18 cellular contexts compared by ENCODE assay signal in genomic region chr1:27127419-27127818, GRCh38. TPM values are rescaled to one million over a fixed set of nuclear protein-coding genes. Genes with fewer than 3 reads are reported as not detected.
DNase-seq lines count a peak whose midpoint lies in the region; ATAC-seq and TF ChIP-seq lines count a peak whose summit lies in the region.
"Had no signal": no experiment of that assay in that cellular context is flagged by ENCODE, and none has a peak within 500 bp of the region (broad histone marks: within the 10 kb centered on the region; RNA-seq: fewer than 3 reads in every experiment).

No MANE protein-coding gene starts in this region.

- H3K9me3 ChIP-seq in H9 (ENCODE audit: control insufficient read depth, low read depth, low read length) (no peaks in the 10 kb centered on the region), RWPE2 (ENCODE audit: severe bottlenecking) (no peaks in the 10 kb centered on the region), endodermal cell (ENCODE audit: control insufficient read depth, low read length) (no peaks in the 10 kb centered on the region), psoas muscle (no peaks in the 10 kb centered on the region)
- H3K9me3 ChIP-seq: breast epithelium, sigmoid colon had no signal

- H3T11ph ChIP-seq in H9 (ENCODE audit: low read length), result no peak overlapping the region

- no peak overlapping the region for H2BK120ac ChIP-seq in H9 (ENCODE audit: low read depth, low read length, poor library complexity, severe bottlenecking)

- no peak overlapping the region for H2AFZ ChIP-seq in H9 (ENCODE audit: low read length)

- no peak overlapping the region for H4K5ac ChIP-seq in H9 (ENCODE audit: insufficient read length, low read depth, low read length)

- H3K9ac ChIP-seq in H9 (ENCODE audit: extremely low read depth, insufficient read length, low read length) (no peak overlapping the region), endodermal cell (ENCODE audit: extremely low read depth, low read length, poor library complexity, severe bottlenecking) (no peak overlapping the region)

- DNase-seq in H9 (no peak), RWPE2 (ENCODE audit: low spot score) (no peak), endodermal cell (no peak), psoas muscle (no peak), kidney tubule cell (ENCODE audit: low spot score) (no peak), dermis blood vessel endothelial cell (no peak)
- no peak for DNase-seq in activated T-cell treated with anti-CD3 and anti-CD28 coated beads, Interleukin-2, amount 50 U/mL, for 4 hours
- DNase-seq: activated CD4-positive, alpha-beta memory T cell treated with anti-CD3 and anti-CD28 coated beads, Interleukin-2, amount 10 ng/mL, durations not matched to agents 7 days and 5 days; activated naive CD4-positive, alpha-beta T cell treated with anti-CD3 and anti-CD28 coated beads, Interleukin-2, amount 50 U/mL, for 16 hours; activated T-cell treated with anti-CD3 and anti-CD28 coated beads, Interleukin-2, amount 50 U/mL, for 1 hour; erythroblast; NCI-H1417 treated with DMSO at 0.1 percent for 48 hours; NCI-H2227 treated with DMSO at 0.1 percent for 48 hours; RPMI8226; sigmoid colon; stimulated activated CD4-positive, alpha-beta T cell treated with anti-CD3 and anti-CD28 coated beads, Interleukin-2, amount 100 ng/mL, for 48 hours; T-cell had no signal

- H2BK20ac ChIP-seq in H9 (ENCODE audit: low read depth, low read length, poor library complexity, severe bottlenecking), result no peak overlapping the region

- no peak for ATAC-seq in RWPE2 (ENCODE audit: low read depth)
- no peak for ATAC-seq in psoas muscle
- no peak for ATAC-seq in activated T-cell treated with anti-CD3 and anti-CD28 coated beads, Interleukin-2, amount 50 U/mL, for 4 hours
- ATAC-seq: T-cell had no signal

- H3K4me3 Mint-ChIP-seq in H9 (no peak overlapping the region; a peak in 1 of 5 replicates), endodermal cell (no peak overlapping the region)
- H3K4me3 Mint-ChIP-seq in activated T-cell treated with anti-CD3 and anti-CD28 coated beads, Interleukin-2, amount 50 U/mL, for 4 hours, result no peak overlapping the region
- H3K4me3 Mint-ChIP-seq: activated CD4-positive, alpha-beta memory T cell treated with anti-CD3 and anti-CD28 coated beads, Interleukin-2, amount 10 ng/mL, durations not matched to agents 7 days and 5 days; T-cell had no signal

- H3K14ac ChIP-seq in H9 (ENCODE audit: insufficient read depth, low read length), result no peak overlapping the region

- H3K27me3 Mint-ChIP-seq in H9 (ENCODE audit: low read depth), result no peaks in the 10 kb centered on the region
- no peaks in the 10 kb centered on the region for H3K27me3 Mint-ChIP-seq in endodermal cell (ENCODE audit: insufficient read depth)
- no peaks in the 10 kb centered on the region for H3K27me3 Mint-ChIP-seq in activated T-cell treated with anti-CD3 and anti-CD28 coated beads, Interleukin-2, amount 50 U/mL, for 4 hours (ENCODE audit: low read depth)
- H3K27me3 Mint-ChIP-seq: activated CD4-positive, alpha-beta memory T cell treated with anti-CD3 and anti-CD28 coated beads, Interleukin-2, amount 10 ng/mL, durations not matched to agents 7 days and 5 days; T-cell had no signal

- H3K18ac ChIP-seq in H9 (ENCODE audit: insufficient read length, low read depth, low read length), result no peak overlapping the region

- H3K56ac ChIP-seq in H9 (ENCODE audit: insufficient read length, low read depth, low read length), result no peak overlapping the region

- no peak overlapping the region for H3K27ac ChIP-seq in H9 (ENCODE audit: insufficient read length, low read depth, low read length)
- no peak overlapping the region for H3K27ac ChIP-seq in RWPE2 (ENCODE audit: poor library complexity, severe bottlenecking)
- H3K27ac ChIP-seq in endodermal cell (ENCODE audit: low read depth, low read length), result no peak overlapping the region
- no peak overlapping the region for H3K27ac ChIP-seq in psoas muscle
- H3K27ac ChIP-seq: sigmoid colon had no signal

- H3K23ac ChIP-seq in H9 (ENCODE audit: insufficient read length, low read depth, low read length), result no peak overlapping the region

- H2BK5ac ChIP-seq in H9 (ENCODE audit: insufficient read length, low read length), result no peak overlapping the region

- no peak overlapping the region for H2BK12ac ChIP-seq in H9 (ENCODE audit: insufficient read length, low read depth, low read length)

- H3K27me3 ChIP-seq in H9 (ENCODE audit: insufficient read depth, low read length), result no peaks in the 10 kb centered on the region
- no peaks in the 10 kb centered on the region for H3K27me3 ChIP-seq in RWPE2 (ENCODE audit: insufficient read depth, poor library complexity, severe bottlenecking)
- H3K27me3 ChIP-seq in endodermal cell (ENCODE audit: control insufficient read depth, insufficient read depth, low read length, poor library complexity, severe bottlenecking), result no peaks in the 10 kb centered on the region
- H3K27me3 ChIP-seq in psoas muscle (ENCODE audit: insufficient read depth in 3 of 3, low read length in 2 of 3), result no peaks in the 10 kb centered on the region
- H3K27me3 ChIP-seq: breast epithelium, sigmoid colon had no signal

- no peak overlapping the region for H4K91ac ChIP-seq in H9 (ENCODE audit: insufficient read length, low read depth, low read length)

- no peak overlapping the region for H3K4ac ChIP-seq in H9 (ENCODE audit: low read depth, low read length)

- H3K36me3 ChIP-seq in RWPE2 (ENCODE audit: low read depth) (peaks cover 16% of the 10 kb centered on the region), endodermal cell (ENCODE audit: control insufficient read depth, insufficient read depth, low read length) (peaks cover 5% of the 10 kb centered on the region), psoas muscle (ENCODE audit: insufficient read depth in 1 of 2, low read depth in 1 of 2) (no peaks in the 10 kb centered on the region)
- H3K36me3 ChIP-seq: breast epithelium had no signal

- H3K4me3 ChIP-seq in RWPE2 (ENCODE audit: severe bottlenecking), result no peak overlapping the region
- no peak overlapping the region for H3K4me3 ChIP-seq in endodermal cell (ENCODE audit: low read length)
- H3K4me3 ChIP-seq in psoas muscle, result no peak overlapping the region
- H3K4me3 ChIP-seq: breast epithelium, sigmoid colon had no signal

- WGBS in H9 (ENCODE audit: extremely low coverage, insufficient read length, low lambda C conversion rate), result no CpG with 5 or more reads among the region's 3 CpGs
- 87 to 92% methylated on average over 2 to 3 of the region's 3 CpGs for WGBS in endodermal cell (ENCODE audit: insufficient coverage in 1 of 2, insufficient read length in 1 of 2), 2 experiments
- 78 to 89% (median 81%) methylated on average over 3 of the region's 3 CpGs for WGBS in psoas muscle, 3 donors

- H3K4me1 ChIP-seq in H9 (ENCODE audit: insufficient read depth, low read length), result no peaks in the 10 kb centered on the region
- peaks cover 8% of the 10 kb centered on the region for H3K4me1 ChIP-seq in RWPE2 (ENCODE audit: insufficient read depth, poor library complexity, severe bottlenecking)
- no peaks in the 10 kb centered on the region for H3K4me1 ChIP-seq in endodermal cell (ENCODE audit: control insufficient read depth, insufficient read depth, low read length)
- H3K4me1 ChIP-seq in psoas muscle, result peaks cover 20% of the 10 kb centered on the region

- no peaks in the 10 kb centered on the region for H3K79me2 ChIP-seq in H9 (ENCODE audit: insufficient read depth, low read length)

- no peak overlapping the region for H2AK5ac ChIP-seq in H9 (ENCODE audit: insufficient read length, low read length)

- H3K9me3 Mint-ChIP-seq in H9 (no peaks in the 10 kb centered on the region), endodermal cell (no peaks in the 10 kb centered on the region)
- H3K9me3 Mint-ChIP-seq in activated T-cell treated with anti-CD3 and anti-CD28 coated beads, Interleukin-2, amount 50 U/mL, for 4 hours, result no peaks in the 10 kb centered on the region
- H3K9me3 Mint-ChIP-seq: activated CD4-positive, alpha-beta memory T cell treated with anti-CD3 and anti-CD28 coated beads, Interleukin-2, amount 10 ng/mL, durations not matched to agents 7 days and 5 days; T-cell had no signal

- no peaks in the 10 kb centered on the region for H3K23me2 ChIP-seq in H9 (ENCODE audit: insufficient read length, low read depth, low read length, poor library complexity, severe bottlenecking)

- no peak overlapping the region for H4K8ac ChIP-seq in H9 (replicated peaks; ENCODE audit: insufficient read length, low read depth, low read length)

- intact Hi-C loops in psoas muscle (cut with DNase I), result no loop called here

- no peaks in the 10 kb centered on the region for H3K79me1 ChIP-seq in H9 (ENCODE audit: insufficient read depth, low read depth, low read length, poor library complexity, severe bottlenecking)

- no peak overlapping the region for H2BK15ac ChIP-seq in H9 (ENCODE audit: low read depth, low read length)

- peak; percentile 52 for TF ChIP-seq CTCF in H9 (conservative IDR thresholded peaks at IDR 0.05)
- TF ChIP-seq CTCF in RWPE2 (IDR thresholded peaks at IDR 0.05; ENCODE audit: poor library complexity, severe bottlenecking), result peak; percentile 9
- peak; percentile 62 for TF ChIP-seq CTCF in endodermal cell (conservative IDR thresholded peaks at IDR 0.05)
- TF ChIP-seq CTCF in psoas muscle (IDR thresholded peaks at IDR 0.05), result peak; percentile 9

- H3K4me2 ChIP-seq in H9 (ENCODE audit: insufficient read depth, insufficient read length, low read length), result no peak overlapping the region

- H3K36me3 Mint-ChIP-seq in H9 (ENCODE audit: insufficient read depth in 1 of 3, low read depth in 3 of 3), result peaks cover 0 to 5% (median 0%) of the 10 kb centered on the region in 3 experiments; a peak in 3 of 7 replicates
- H3K36me3 Mint-ChIP-seq in endodermal cell (ENCODE audit: low read depth), result peaks cover 12% of the 10 kb centered on the region
- H3K36me3 Mint-ChIP-seq in activated T-cell treated with anti-CD3 and anti-CD28 coated beads, Interleukin-2, amount 50 U/mL, for 4 hours (ENCODE audit: insufficient read depth), result peaks cover 2% of the 10 kb centered on the region

- H3K4me1 Mint-ChIP-seq in H9 (peaks cover 6 to 12% of the 10 kb centered on the region in 2 experiments), endodermal cell (peaks cover 4% of the 10 kb centered on the region)
- H3K4me1 Mint-ChIP-seq in activated T-cell treated with anti-CD3 and anti-CD28 coated beads, Interleukin-2, amount 50 U/mL, for 4 hours (ENCODE audit: low read depth), result no peaks in the 10 kb centered on the region
- H3K4me1 Mint-ChIP-seq: activated CD4-positive, alpha-beta memory T cell treated with anti-CD3 and anti-CD28 coated beads, Interleukin-2, amount 10 ng/mL, durations not matched to agents 7 days and 5 days had no signal

- no peaks in the 10 kb centered on the region for H4K20me1 ChIP-seq in H9 (ENCODE audit: control insufficient read depth, insufficient read depth, insufficient read length)

- H3K27ac Mint-ChIP-seq in H9 (no peak overlapping the region), endodermal cell (no peak overlapping the region)
- H3K27ac Mint-ChIP-seq: activated CD4-positive, alpha-beta memory T cell treated with anti-CD3 and anti-CD28 coated beads, Interleukin-2, amount 10 ng/mL, durations not matched to agents 7 days and 5 days; T-cell had no signal

RNA-seq across cellular contexts. Expression of gene SLC9A1, which starts 27.5 kb away (rescaled TPM):
- total RNA-seq in H9 (2021) (20.8 and 21.3 TPM in 2 replicates), endodermal cell (10 to 100 TPM; 25.9 to 34.7 TPM), psoas muscle (10 to 100 TPM in 1 of 4 donors, 1 to 10 TPM in 3; 5.2 to 14.3 (median 7.7) TPM), dermis blood vessel endothelial cell (5.6 and 20.1 TPM in 2 replicates)
- 17.5 TPM for polyA plus RNA-seq in endodermal cell (2013, experiment 1 of 2)
- 18.6 TPM for polyA plus RNA-seq in endodermal cell (2013, experiment 2 of 2)
- polyA plus RNA-seq in psoas muscle, result 10 to 100 TPM in 1 of 3 donors, 1 to 10 TPM in 2; 2.3 to 17.0 (median 3.8) TPM
- total RNA-seq in activated T-cell treated with anti-CD3 and anti-CD28 coated beads, Interleukin-2, amount 50 U/mL, for 4 hours, result 10 to 100 TPM; 19.8 to 21.0 (median 19.8) TPM

Comparison
In these comparisons a context has a peak if more than half of its experiments do, and no peak if none do; other contexts are left out.
1. CTCF ChIP-seq: peak in every context shown above with its lines; median percentile 62 in endodermal cell; 52 in H9; 9 in RWPE2; 9 in psoas muscle.